ENCODE assay signal across 29 cellular contexts in the genomic region with DNA sequence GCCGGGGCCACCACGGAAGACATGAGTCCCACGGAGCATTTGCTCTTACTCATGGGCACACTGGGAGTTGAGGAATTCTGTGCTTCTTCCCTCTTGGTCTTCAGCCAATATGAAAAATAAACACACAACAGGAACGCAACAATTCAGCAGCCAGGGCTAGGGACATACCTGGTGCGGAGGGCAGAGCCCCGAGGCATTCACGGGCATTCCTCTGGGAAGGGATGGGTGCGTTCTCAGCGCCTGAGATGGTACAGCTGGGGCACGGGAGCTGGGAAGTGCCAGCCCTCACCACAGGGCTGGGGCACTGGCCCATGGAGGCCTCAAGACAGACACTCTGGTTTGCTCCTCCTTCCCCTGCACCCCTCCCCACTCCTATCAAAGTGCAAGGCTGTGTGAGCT. TPM values are rescaled to one million over a fixed set of nuclear protein-coding genes. Genes with fewer than 3 reads are reported as not detected.
DNase-seq lines count a peak whose midpoint lies in the region; ATAC-seq, FAIRE-seq and TF ChIP-seq lines count a peak whose summit lies in the region.
"Had no signal": no experiment of that assay in that cellular context is flagged by ENCODE, and none has a peak within 500 bp of the region (broad histone marks: within the 10 kb centered on the region; RNA-seq: fewer than 3 reads in every experiment).

No MANE protein-coding gene starts in this region.

- ATAC-seq in HG03342 (IDR thresholded peaks at IDR 0.05; ENCODE audit: unreplicated experiment): no peak
- ATAC-seq: A549, Panc1 had no signal

- H3K4me2 ChIP-seq in BLaER1 treated with 17β-estradiol and CSF1 and Interleukin-3, amounts not matched to agents 10 nM and 100 nM: peak overlapping the region in 7 of 11 experiments; percentile 16 to 40 (median 34); a peak in 7 of 22 replicates
- H3K4me2 ChIP-seq in neuronal stem cell (ENCODE audit: insufficient read depth, low read length, poor library complexity, severe bottlenecking): no peak overlapping the region
- H3K4me2 ChIP-seq: A549, KMS-11 had no signal

- no peak overlapping the region for H2BK15ac ChIP-seq in neuronal stem cell (ENCODE audit: low read length)

- peaks cover 50 to 61% (median 57%) of the 10 kb centered on the region in 11 experiments for H3K27me3 ChIP-seq in BLaER1 treated with 17β-estradiol and CSF1 and Interleukin-3, amounts not matched to agents 10 nM and 100 nM
- peaks cover 27 to 86% (median 57%) of the 10 kb centered on the region in 3 experiments for H3K27me3 ChIP-seq in neuronal stem cell (ENCODE audit: control insufficient read depth in 3 of 3, insufficient read depth in 3 of 3, low read depth in 1 of 3, low read length in 3 of 3)
- peaks cover 23% of the 10 kb centered on the region in 2 donors for H3K27me3 ChIP-seq in right atrium auricular region

- CTCF ChIA-PET in GM10248 (lab: Yijun Ruan, JAX): interaction anchor here (0.9 to 1.1 kb wide), 2 partner anchors 8 to 48 kb away, joined by 3 read pairs; no protein-coding TSS in a partner anchor

- H3K4me1 ChIP-seq in BLaER1 treated with 17β-estradiol and CSF1 and Interleukin-3, amounts not matched to agents 10 nM and 100 nM: peaks cover 0 to 29% (median 13%) of the 10 kb centered on the region in 10 experiments; a peak in 17 of 20 replicates
- H3K4me1 ChIP-seq in neuronal stem cell (ENCODE audit: control insufficient read depth in 2 of 2, insufficient read depth in 1 of 2, low read depth in 1 of 2, low read length in 2 of 2) (peaks cover 0 to 5% of the 10 kb centered on the region in 2 donors), right atrium auricular region (peaks cover 0 to 20% of the 10 kb centered on the region in 2 donors)
- H3K4me1 ChIP-seq: HAP-1 had no signal

- no peak overlapping the region for H2BK5ac ChIP-seq in neuronal stem cell (ENCODE audit: low read length)

- peak overlapping the region; percentile 59 for H3K14ac ChIP-seq in neuronal stem cell (ENCODE audit: low read length)

- no peak overlapping the region for H3K4ac ChIP-seq in neuronal stem cell (ENCODE audit: low read length)

- no peak overlapping the region for H4K91ac ChIP-seq in neuronal stem cell (ENCODE audit: low read depth, low read length, poor library complexity)

- no peaks in the 10 kb centered on the region for H3K36me3 ChIP-seq in BLaER1 treated with 17β-estradiol and CSF1 and Interleukin-3, amounts not matched to agents 10 nM and 100 nM
- H3K36me3 ChIP-seq in neuronal stem cell (replicated peaks in 1 of 2; ENCODE audit: control insufficient read depth in 2 of 2, insufficient read depth in 2 of 2, low read length in 2 of 2) (no peaks in the 10 kb centered on the region), right atrium auricular region (no peaks in the 10 kb centered on the region)
- H3K36me3 ChIP-seq: HAP-1 had no signal

- H3K27ac ChIP-seq in BLaER1 treated with 17β-estradiol and CSF1 and Interleukin-3, amounts not matched to agents 10 nM and 100 nM: no peak overlapping the region
- H3K27ac ChIP-seq in neuronal stem cell (replicated peaks; ENCODE audit: low read length) (no peak overlapping the region), right atrium auricular region (no peak overlapping the region)
- H3K27ac ChIP-seq: A549, C4-2B, KMS-11, RWPE1 had no signal

- POLR2A ChIA-PET in GM10248 (lab: Yijun Ruan, JAX): no interaction called here

- no peak overlapping the region for H3K4me3 ChIP-seq in BLaER1 treated with 17β-estradiol and CSF1 and Interleukin-3, amounts not matched to agents 10 nM and 100 nM
- no peak overlapping the region for H3K4me3 ChIP-seq in neuronal stem cell (ENCODE audit: low read length in 2 of 2)
- no peak overlapping the region for H3K4me3 ChIP-seq in right atrium auricular region
- H3K4me3 ChIP-seq: A549, HAP-1 had no signal

- H3K23ac ChIP-seq in neuronal stem cell (ENCODE audit: low read depth, low read length, poor library complexity): no peak overlapping the region

- no peak for DNase-seq in HTR-8/SVneo (ENCODE audit: insufficient read length, low spot score)
- DNase-seq in ecto neural progenitor cell (ENCODE audit: low spot score): peak; percentile 34
- DNase-seq in neuronal stem cell (ENCODE audit: low spot score): no peak
- no peak for DNase-seq in GM10248 (ENCODE audit: extremely low spot score)
- no peak for DNase-seq in right atrium auricular region (ENCODE audit: low spot score)
- DNase-seq: AML-193; CD8-positive, alpha-beta memory T cell; DMS79 treated with DMSO at 0.1 percent for 48 hours; GF-D8; HFFc6; NCI-H1092; NCI-H1417 treated with DMSO at 0.1 percent for 48 hours; NCI-H1694 treated with DMSO at 0.1 percent for 48 hours; NCI-H2081; NCI-H2227 treated with DMSO at 0.1 percent for 48 hours; NCI-H526 treated with DMSO at 0.1 percent for 48 hours; SHP77 treated with DMSO at 0.1 percent for 48 hours had no signal

- H3K79me1 ChIP-seq in neuronal stem cell (ENCODE audit: low read depth, low read length): no peaks in the 10 kb centered on the region

- no peak overlapping the region for H3K18ac ChIP-seq in neuronal stem cell (ENCODE audit: low read length)

- H4K20me1 ChIP-seq in BLaER1 treated with 17β-estradiol and CSF1 and Interleukin-3, amounts not matched to agents 10 nM and 100 nM: peaks cover 0 to 5% (median 0%) of the 10 kb centered on the region in 11 experiments; a peak in 3 of 22 replicates

- H3K9ac ChIP-seq in BLaER1 treated with 17β-estradiol and CSF1 and Interleukin-3, amounts not matched to agents 10 nM and 100 nM: no peak overlapping the region
- H3K9ac ChIP-seq in neuronal stem cell (ENCODE audit: low read depth, low read length, poor library complexity): peak overlapping the region; percentile 51
- H3K9ac ChIP-seq: KMS-11 had no signal

- no peak overlapping the region for H2AFZ ChIP-seq in neuronal stem cell (ENCODE audit: low read length)

- peak overlapping the region; percentile 68 for H4K8ac ChIP-seq in neuronal stem cell (ENCODE audit: low read depth, low read length)

- H2BK12ac ChIP-seq in neuronal stem cell (ENCODE audit: low read length): no peak overlapping the region

- no CpG with 5 or more reads among the region's 10 CpGs for WGBS in neuronal stem cell (ENCODE audit: extremely low coverage in 2 of 2, insufficient read length in 2 of 2, insufficient replicate concordance in 1 of 2), 2 donors

- H2AK5ac ChIP-seq in neuronal stem cell (ENCODE audit: low read depth, low read length): peak overlapping the region; percentile 94

- FAIRE-seq in HTR-8/SVneo (lab: Jason Lieb, UNC): peak; percentile 26
- FAIRE-seq: A549, GM12892, GM19239 had no signal

- peaks cover 9 to 32% (median 20%) of the 10 kb centered on the region in 11 experiments; a peak in 21 of 22 replicates for H3K9me3 ChIP-seq in BLaER1 treated with 17β-estradiol and CSF1 and Interleukin-3, amounts not matched to agents 10 nM and 100 nM (replicated peaks in 1 of 11)
- H3K9me3 ChIP-seq in neuronal stem cell (replicated peaks in 1 of 2; ENCODE audit: control insufficient read depth in 2 of 2, insufficient read depth in 1 of 2, low read depth in 1 of 2, low read length in 2 of 2) (peaks cover 3 to 6% of the 10 kb centered on the region in 2 donors), right atrium auricular region (peaks cover 0 to 5% of the 10 kb centered on the region in 2 donors)
- H3K9me3 ChIP-seq: A549 had no signal

- no peak overlapping the region for H2BK120ac ChIP-seq in neuronal stem cell (ENCODE audit: low read depth, low read length)

- TF ChIP-seq CTCF in GM10248 (IDR thresholded peaks at IDR 0.05; ENCODE audit: control extremely low read depth, extremely low read depth, low read depth, missing control alignments): no peak
- no peak for TF ChIP-seq CTCF in right atrium auricular region (IDR thresholded peaks at IDR 0.05)

RNA-seq across cellular contexts. Expression of gene SLC6A3, which starts 2.1 kb away (rescaled TPM):
- 0.26 TPM for polyA plus RNA-seq in neuronal stem cell (2013, experiment 1 of 2)
- polyA plus RNA-seq in neuronal stem cell (2013, experiment 2 of 2): 0.15 TPM
- total RNA-seq in right atrium auricular region: under 1 TPM in 1 of 2 donors, not detected in 1; 0.16 TPM
- total RNA-seq: CD8-positive, alpha-beta memory T cell; HFFc6; NCI-H460 had no signal
- polyA plus RNA-seq: CD8-positive, alpha-beta memory T cell; IgD-negative memory B cell had no signal
